ENCODE assay signal across 2 cellular contexts in the genomic region with DNA sequence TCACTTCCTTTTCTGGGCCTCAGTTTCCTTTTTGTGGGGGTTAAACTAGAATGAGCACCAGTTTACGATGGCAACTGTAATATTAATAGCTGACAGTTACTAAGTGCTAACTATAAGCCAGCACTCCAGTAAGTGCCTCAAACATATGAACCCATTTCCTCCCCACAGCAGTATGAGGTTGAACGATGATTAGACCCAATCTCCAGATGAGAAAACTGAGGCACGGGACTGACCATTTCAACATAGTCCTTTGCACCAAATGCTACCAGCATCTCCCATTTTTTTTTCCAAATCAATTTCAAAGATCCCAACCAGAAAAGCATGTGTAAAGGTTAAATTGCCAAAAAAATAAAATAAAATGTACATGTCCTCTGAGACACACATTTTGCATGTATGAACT.
TF ChIP-seq lines count a peak whose summit lies in the region.

No MANE protein-coding gene starts in this region.

TF ChIP-seq in HepG2, 621 proteins besides CTCF, POLR2A, EP300 and RAD21:
- TF ChIP-seq CHD4 (IDR thresholded peaks at IDR 0.05; ENCODE audit: borderline replicate concordance, low read length) (peak; percentile 80; the same call in 1 of the 2 replicates), KDM1A (CRISPR knock-in tag; IDR thresholded peaks at IDR 0.05) (0 out of 2 replicates have a peak, but pooled peaks have one; percentile 37), ZNF629 (CRISPR knock-in tag; conservative IDR thresholded peaks at IDR 0.05) (peak; percentile 98), ZBTB42 (CRISPR knock-in tag; IDR thresholded peaks at IDR 0.05) (no peak), ZMYM3 (CRISPR knock-in tag; IDR thresholded peaks at IDR 0.05) (peak; percentile 70), ISX (CRISPR knock-in tag; conservative IDR thresholded peaks at IDR 0.05) (no peak), LBX2 (CRISPR knock-in tag; IDR thresholded peaks at IDR 0.05; ENCODE audit: borderline replicate concordance) (no peak), ZNF703 (CRISPR knock-in tag; IDR thresholded peaks at IDR 0.05; ENCODE audit: borderline replicate concordance) (no peak), CENPT (CRISPR knock-in tag; IDR thresholded peaks at IDR 0.05; ENCODE audit: low read depth) (no peak), FLYWCH1 (CRISPR knock-in tag; IDR thresholded peaks at IDR 0.05) (no peak), HOXA9 (CRISPR knock-in tag; IDR thresholded peaks at IDR 0.05; ENCODE audit: borderline replicate concordance) (no peak), ADNP (CRISPR knock-in tag; IDR thresholded peaks at IDR 0.05) (0 out of 2 replicates have a peak, but pooled peaks have one; percentile 34), PRDM10 (CRISPR knock-in tag; IDR thresholded peaks at IDR 0.05; ENCODE audit: low read depth) (no peak)
- TF ChIP-seq, protein P1, sequence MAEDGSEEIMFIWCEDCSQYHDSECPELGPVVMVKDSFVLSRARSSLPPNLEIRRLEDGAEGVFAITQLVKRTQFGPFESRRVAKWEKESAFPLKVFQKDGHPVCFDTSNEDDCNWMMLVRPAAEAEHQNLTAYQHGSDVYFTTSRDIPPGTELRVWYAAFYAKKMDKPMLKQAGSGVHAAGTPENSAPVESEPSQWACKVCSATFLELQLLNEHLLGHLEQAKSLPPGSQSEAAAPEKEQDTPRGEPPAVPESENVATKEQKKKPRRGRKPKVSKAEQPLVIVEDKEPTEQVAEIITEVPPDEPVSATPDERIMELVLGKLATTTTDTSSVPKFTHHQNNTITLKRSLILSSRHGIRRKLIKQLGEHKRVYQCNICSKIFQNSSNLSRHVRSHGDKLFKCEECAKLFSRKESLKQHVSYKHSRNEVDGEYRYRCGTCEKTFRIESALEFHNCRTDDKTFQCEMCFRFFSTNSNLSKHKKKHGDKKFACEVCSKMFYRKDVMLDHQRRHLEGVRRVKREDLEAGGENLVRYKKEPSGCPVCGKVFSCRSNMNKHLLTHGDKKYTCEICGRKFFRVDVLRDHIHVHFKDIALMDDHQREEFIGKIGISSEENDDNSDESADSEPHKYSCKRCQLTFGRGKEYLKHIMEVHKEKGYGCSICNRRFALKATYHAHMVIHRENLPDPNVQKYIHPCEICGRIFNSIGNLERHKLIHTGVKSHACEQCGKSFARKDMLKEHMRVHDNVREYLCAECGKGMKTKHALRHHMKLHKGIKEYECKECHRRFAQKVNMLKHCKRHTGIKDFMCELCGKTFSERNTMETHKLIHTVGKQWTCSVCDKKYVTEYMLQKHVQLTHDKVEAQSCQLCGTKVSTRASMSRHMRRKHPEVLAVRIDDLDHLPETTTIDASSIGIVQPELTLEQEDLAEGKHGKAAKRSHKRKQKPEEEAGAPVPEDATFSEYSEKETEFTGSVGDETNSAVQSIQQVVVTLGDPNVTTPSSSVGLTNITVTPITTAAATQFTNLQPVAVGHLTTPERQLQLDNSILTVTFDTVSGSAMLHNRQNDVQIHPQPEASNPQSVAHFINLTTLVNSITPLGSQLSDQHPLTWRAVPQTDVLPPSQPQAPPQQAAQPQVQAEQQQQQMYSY (CRISPR knock-in tag; IDR thresholded peaks at IDR 0.05): no peak
- TF ChIP-seq, protein P2, sequence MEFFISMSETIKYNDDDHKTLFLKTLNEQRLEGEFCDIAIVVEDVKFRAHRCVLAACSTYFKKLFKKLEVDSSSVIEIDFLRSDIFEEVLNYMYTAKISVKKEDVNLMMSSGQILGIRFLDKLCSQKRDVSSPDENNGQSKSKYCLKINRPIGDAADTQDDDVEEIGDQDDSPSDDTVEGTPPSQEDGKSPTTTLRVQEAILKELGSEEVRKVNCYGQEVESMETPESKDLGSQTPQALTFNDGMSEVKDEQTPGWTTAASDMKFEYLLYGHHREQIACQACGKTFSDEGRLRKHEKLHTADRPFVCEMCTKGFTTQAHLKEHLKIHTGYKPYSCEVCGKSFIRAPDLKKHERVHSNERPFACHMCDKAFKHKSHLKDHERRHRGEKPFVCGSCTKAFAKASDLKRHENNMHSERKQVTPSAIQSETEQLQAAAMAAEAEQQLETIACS (CRISPR knock-in tag; IDR thresholded peaks at IDR 0.05): no peak
TF ChIP-seq in HepG2: peak in this region for 5.

TF ChIP-seq in K562, 482 proteins besides CTCF, POLR2A, EP300 and RAD21:
- TF ChIP-seq ADNP (tag; IDR thresholded peaks at IDR 0.05) (peak; percentile 56; the same call in 1 of the 2 replicates), RBM25 (IDR thresholded peaks at IDR 0.05; ENCODE audit: low read depth, low read length, severe bottlenecking) (peak; percentile 86), KDM1A (IDR thresholded peaks at IDR 0.05) (peak; percentile 32 to 50; a peak in 2 of 4 replicates), BCOR (IDR thresholded peaks at IDR 0.05) (peak; percentile 86), RCOR1 (IDR thresholded peaks at IDR 0.05; ENCODE audit: borderline replicate concordance in 1 of 2, low read depth in 2 of 2, low read length in 2 of 2) (peak in 1 of 2 experiments; percentile 42; a peak in 1 of 4 replicates)
- TF ChIP-seq, protein P3, sequence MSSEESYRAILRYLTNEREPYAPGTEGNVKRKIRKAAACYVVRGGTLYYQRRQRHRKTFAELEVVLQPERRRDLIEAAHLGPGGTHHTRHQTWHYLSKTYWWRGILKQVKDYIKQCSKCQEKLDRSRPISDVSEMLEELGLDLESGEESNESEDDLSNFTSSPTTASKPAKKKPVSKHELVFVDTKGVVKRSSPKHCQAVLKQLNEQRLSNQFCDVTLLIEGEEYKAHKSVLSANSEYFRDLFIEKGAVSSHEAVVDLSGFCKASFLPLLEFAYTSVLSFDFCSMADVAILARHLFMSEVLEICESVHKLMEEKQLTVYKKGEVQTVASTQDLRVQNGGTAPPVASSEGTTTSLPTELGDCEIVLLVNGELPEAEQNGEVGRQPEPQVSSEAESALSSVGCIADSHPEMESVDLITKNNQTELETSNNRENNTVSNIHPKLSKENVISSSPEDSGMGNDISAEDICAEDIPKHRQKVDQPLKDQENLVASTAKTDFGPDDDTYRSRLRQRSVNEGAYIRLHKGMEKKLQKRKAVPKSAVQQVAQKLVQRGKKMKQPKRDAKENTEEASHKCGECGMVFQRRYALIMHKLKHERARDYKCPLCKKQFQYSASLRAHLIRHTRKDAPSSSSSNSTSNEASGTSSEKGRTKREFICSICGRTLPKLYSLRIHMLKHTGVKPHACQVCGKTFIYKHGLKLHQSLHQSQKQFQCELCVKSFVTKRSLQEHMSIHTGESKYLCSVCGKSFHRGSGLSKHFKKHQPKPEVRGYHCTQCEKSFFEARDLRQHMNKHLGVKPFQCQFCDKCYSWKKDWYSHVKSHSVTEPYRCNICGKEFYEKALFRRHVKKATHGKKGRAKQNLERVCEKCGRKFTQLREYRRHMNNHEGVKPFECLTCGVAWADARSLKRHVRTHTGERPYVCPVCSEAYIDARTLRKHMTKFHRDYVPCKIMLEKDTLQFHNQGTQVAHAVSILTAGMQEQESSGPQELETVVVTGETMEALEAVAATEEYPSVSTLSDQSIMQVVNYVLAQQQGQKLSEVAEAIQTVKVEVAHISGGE (CRISPR knock-in tag; IDR thresholded peaks at IDR 0.05): no peak
